Comparison of ENCODE assay signal across 10 cellular contexts in genomic region chr1:222994506-222995229, GRCh38.
A peak's percentile ranks its signal among the peaks of the same experiment; 100 is the strongest.
DNase-seq lines count a peak whose midpoint lies in the region; ATAC-seq and TF ChIP-seq lines count a peak whose summit lies in the region.
"Had no signal": no experiment of that assay in that cellular context is flagged by ENCODE, and none has a peak within 500 bp of the region (broad histone marks: within the 10 kb centered on the region; RNA-seq: fewer than 3 reads in every experiment).

No MANE protein-coding gene starts in this region.

- H3K9me3 Mint-ChIP-seq in CD4-positive, alpha-beta T cell = no peaks in the 10 kb centered on the region

- H3K36me3 Mint-ChIP-seq in CD4-positive, alpha-beta T cell (ENCODE audit: low read depth) = peaks cover 38% of the 10 kb centered on the region

- ATAC-seq in heart right ventricle (peak in 3 of 8 donors; percentile 21 to 51 (median 33)), HG03342 (IDR thresholded peaks at IDR 0.05; ENCODE audit: unreplicated experiment) (no peak)
- ATAC-seq in CD4-positive, alpha-beta T cell (ENCODE audit: poor library complexity) = no peak

- CTCF ChIA-PET in CD4-positive, alpha-beta T cell (lab: Charles Lee) = interaction anchor here (1.4 kb wide), 1 partner anchor 13 kb away, joined by 3 read pairs; no protein-coding TSS in a partner anchor

- intact Hi-C loops in heart right ventricle (cut with DNase I) (loop anchor here in 1 of 10 donors (10.0 kb wide), 1 partner anchor 180 kb away; the partner anchor contains the start of gene DISP1), thyroid gland (cut with DNase I) (no loop called here)
- intact Hi-C loops in CD4-positive, alpha-beta T cell (cut with DNase I, micrococcal nuclease) = no loop called here

- H3K4me1 Mint-ChIP-seq in CD4-positive, alpha-beta T cell (ENCODE audit: low read depth) = no peaks in the 10 kb centered on the region

- H3K4me3 Mint-ChIP-seq in CD4-positive, alpha-beta T cell = no peak overlapping the region

- H3K9me3 ChIP-seq in heart right ventricle = no peaks in the 10 kb centered on the region
- H3K9me3 ChIP-seq in right atrium auricular region = no peaks in the 10 kb centered on the region
- no peaks in the 10 kb centered on the region for H3K9me3 ChIP-seq in adipocyte (ENCODE audit: control insufficient read depth, low read length)
- H3K9me3 ChIP-seq in thyroid gland = no peaks in the 10 kb centered on the region
- H3K9me3 ChIP-seq in CD4-positive, alpha-beta T cell (ENCODE audit: control insufficient read depth, low read length) = no peaks in the 10 kb centered on the region

- peak overlapping the region in 7 of 10 donors; percentile 21 to 70 (median 62) for H3K27ac ChIP-seq in heart right ventricle
- H3K27ac ChIP-seq in right atrium auricular region = peak overlapping the region in 1 of 2 donors; percentile 7
- H3K27ac ChIP-seq in thyroid gland = peak overlapping the region in 2 of 3 donors; percentile 6 to 31
- no peak overlapping the region for H3K27ac ChIP-seq in CD4-positive, alpha-beta T cell (ENCODE audit: low read depth, low read length)

- H3K4me3 ChIP-seq in heart right ventricle (no peak overlapping the region), right atrium auricular region (no peak overlapping the region), adipocyte (ENCODE audit: low read length) (peak overlapping the region; percentile 45), thyroid gland (replicated peaks in 1 of 3) (no peak overlapping the region)

- TF ChIP-seq CTCF in heart right ventricle (IDR thresholded peaks at IDR 0.05) (no peak), right atrium auricular region (IDR thresholded peaks at IDR 0.05) (no peak), thyroid gland (IDR thresholded peaks at IDR 0.05) (no peak)
- TF ChIP-seq CTCF in CD4-positive, alpha-beta T cell (IDR thresholded peaks at IDR 0.05) = no peak

- no peak overlapping the region for H3K27ac Mint-ChIP-seq in CD4-positive, alpha-beta T cell

- no peak for DNase-seq in heart right ventricle
- DNase-seq in right atrium auricular region (ENCODE audit: low spot score) = no peak
- peak; percentile 73 for DNase-seq in adipocyte (ENCODE audit: low read depth)
- DNase-seq in glomerular visceral epithelial cell (ENCODE audit: extremely low spot score) = peak; percentile 57
- DNase-seq in thyroid gland = no peak
- DNase-seq in CD4-positive, alpha-beta T cell = no peak
- DNase-seq in germinal center (ENCODE audit: low spot score) = no peak
- DNase-seq: NCI-H2029 treated with DMSO at 0.1 percent for 48 hours; stimulated activated CD4-positive, alpha-beta T cell treated with anti-CD3 and anti-CD28 coated beads, Interleukin-2, amount 100 ng/mL, for 24 hours had no signal

- no peak overlapping the region for H3K9ac ChIP-seq in adipocyte (ENCODE audit: low read length)

- 52 to 65% methylated on average over 4 of the region's 4 CpGs for WGBS in heart right ventricle, 2 donors
- 80 to 82% methylated on average over 4 of the region's 4 CpGs for WGBS in thyroid gland, 2 donors

- TF ChIP-seq POLR2A in thyroid gland (IDR thresholded peaks at IDR 0.05) = no peak

- peaks cover 3 to 38% (median 34%) of the 10 kb centered on the region in 9 donors for H3K4me1 ChIP-seq in heart right ventricle
- H3K4me1 ChIP-seq in right atrium auricular region = peaks cover 0 to 23% of the 10 kb centered on the region in 2 donors
- peaks cover 18% of the 10 kb centered on the region for H3K4me1 ChIP-seq in adipocyte (ENCODE audit: control insufficient read depth, insufficient read depth, low read length)
- H3K4me1 ChIP-seq in thyroid gland = peaks cover 0 to 11% of the 10 kb centered on the region in 2 donors

- H3K27me3 ChIP-seq in heart right ventricle (no peaks in the 10 kb centered on the region), right atrium auricular region (no peaks in the 10 kb centered on the region), adipocyte (replicated peaks; ENCODE audit: control insufficient read depth, insufficient read depth, low read length) (no peaks in the 10 kb centered on the region), thyroid gland (no peaks in the 10 kb centered on the region)
- no peaks in the 10 kb centered on the region for H3K27me3 ChIP-seq in CD4-positive, alpha-beta T cell (ENCODE audit: control insufficient read depth, insufficient read depth, low read length)

- POLR2A ChIA-PET in CD4-positive, alpha-beta T cell (lab: Charles Lee) = no interaction called here

- H3K36me3 ChIP-seq in heart right ventricle (peaks cover 0 to 46% (median 0%) of the 10 kb centered on the region in 9 donors), right atrium auricular region (no peaks in the 10 kb centered on the region), adipocyte (ENCODE audit: control insufficient read depth, insufficient read depth, low read length, severe bottlenecking) (no peaks in the 10 kb centered on the region), thyroid gland (no peaks in the 10 kb centered on the region)

- no peaks in the 10 kb centered on the region for H3K27me3 Mint-ChIP-seq in CD4-positive, alpha-beta T cell

Comparison
In these comparisons a context has a peak if more than half of its experiments do, and no peak if none do; other contexts are left out.
1. DNase-seq: peak in adipocyte (single experiment) and glomerular visceral epithelial cell (single experiment); none in heart right ventricle (0 of 2), right atrium auricular region (single experiment), thyroid gland (0 of 2), CD4-positive, alpha-beta T cell (0 of 10) and germinal center (single experiment).